Comparison of ENCODE assay signal across 18 cellular contexts in genomic region chr20:45828589-45828988, GRCh38. TPM values are rescaled to one million over a fixed set of nuclear protein-coding genes. Genes with fewer than 3 reads are reported as not detected.
DNase-seq lines count a peak whose midpoint lies in the region; ATAC-seq and TF ChIP-seq lines count a peak whose summit lies in the region.
"Had no signal": no experiment of that assay in that cellular context is flagged by ENCODE, and none has a peak within 500 bp of the region (broad histone marks: within the 10 kb centered on the region; RNA-seq: fewer than 3 reads in every experiment).

No MANE protein-coding gene starts in this region.

- H3K27ac ChIP-seq in left ventricle myocardium inferior (replicated peaks) (peak overlapping the region; percentile 33), parathyroid adenoma (peak overlapping the region; percentile 67), uterus (peak overlapping the region; percentile 83 to 86)

- intact Hi-C loops in left ventricle myocardium inferior (cut with micrococcal nuclease), result no loop called here
- intact Hi-C loops in left ventricle myocardium superior (cut with micrococcal nuclease), result no loop called here
- intact Hi-C loops in uterus (cut with DNase I; ENCODE audit: low total_unique reads), result no loop called here

- in situ Hi-C loops in GM13977 (cut with MboI; ENCODE audit: low pct_unique_long_range_greater_than_20kb, low sequenced_read_pairs, unreplicated experiment), result no loop called here

- H3K4me3 ChIP-seq in left ventricle myocardium inferior (no peak overlapping the region), parathyroid adenoma (ENCODE audit: low read depth, low read length) (no peak overlapping the region), uterus (no peak overlapping the region)

- H3K9ac ChIP-seq in parathyroid adenoma, result no peak overlapping the region

- H3K36me3 ChIP-seq in left ventricle myocardium inferior, result no peaks in the 10 kb centered on the region
- no peaks in the 10 kb centered on the region for H3K36me3 ChIP-seq in parathyroid adenoma (ENCODE audit: control insufficient read depth, insufficient read depth, low read length)
- no peaks in the 10 kb centered on the region for H3K36me3 ChIP-seq in uterus

- TF ChIP-seq CTCF in left ventricle myocardium inferior (IDR thresholded peaks at IDR 0.05; ENCODE audit: borderline replicate concordance) (no peak), parathyroid adenoma (IDR thresholded peaks at IDR 0.05) (no peak), uterus (IDR thresholded peaks at IDR 0.05) (no peak), GM13977 (IDR thresholded peaks at IDR 0.05; ENCODE audit: extremely low read depth, insufficient read depth, missing control alignments) (no peak)

- no peak for TF ChIP-seq POLR2A in uterus (IDR thresholded peaks at IDR 0.05)

- DNase-seq in left ventricle myocardium inferior (no peak), left ventricle myocardium superior (no peak), fibroblast of gingiva (ENCODE audit: low read depth) (peak; percentile 59), uterus (peak in 1 of 2 donors; percentile 58), GDM1 (lab: John Stamatoyannopoulos, UW) (no peak), GM13977 (ENCODE audit: low spot score) (no peak)
- DNase-seq: activated CD4-positive, alpha-beta T cell treated with anti-CD3 and anti-CD28 coated beads, Interleukin-2, amount 50 U/mL, for 4 hours; activated naive CD8-positive, alpha-beta T cell treated with anti-CD3 and anti-CD28 coated beads for 36 hours; caudate nucleus; CD4-positive, CD25-positive, alpha-beta regulatory T cell; DND-41; effector CD4-positive, alpha-beta T cell; kidney glomerular epithelial cell; NCI-H1417 had no signal

- no peak for ATAC-seq in left ventricle myocardium superior
- ATAC-seq in HG03354 (IDR thresholded peaks at IDR 0.05; ENCODE audit: poor library complexity, severe bottlenecking, unreplicated experiment), result no peak
- ATAC-seq: stimulated activated effector memory CD8-positive, alpha-beta T cell treated with anti-CD3 and anti-CD28 coated beads, Interleukin-12 subunit alpha, Interleukin-12 subunit beta, amount 100 ng/mL, for 72 hours had no signal

- H2AFZ ChIP-seq in parathyroid adenoma, result peak overlapping the region; percentile 63

- peaks cover 37% of the 10 kb centered on the region for H3K4me1 ChIP-seq in left ventricle myocardium inferior
- H3K4me1 ChIP-seq in parathyroid adenoma, result peaks cover 18% of the 10 kb centered on the region
- H3K4me1 ChIP-seq in uterus, result peaks cover 8 to 13% of the 10 kb centered on the region in 2 donors

- peaks cover 12% of the 10 kb centered on the region for H3K27me3 ChIP-seq in left ventricle myocardium inferior (ENCODE audit: low read depth)
- no peaks in the 10 kb centered on the region for H3K27me3 ChIP-seq in parathyroid adenoma (ENCODE audit: control insufficient read depth, insufficient read depth, low read length)
- no peaks in the 10 kb centered on the region for H3K27me3 ChIP-seq in uterus

- H3K4me2 ChIP-seq in parathyroid adenoma (ENCODE audit: low read length), result no peak overlapping the region

- no peaks in the 10 kb centered on the region for H3K79me2 ChIP-seq in parathyroid adenoma

- H3K9me3 ChIP-seq in left ventricle myocardium inferior (replicated peaks), result no peaks in the 10 kb centered on the region
- no peaks in the 10 kb centered on the region for H3K9me3 ChIP-seq in parathyroid adenoma (ENCODE audit: control insufficient read depth, low read length)
- H3K9me3 ChIP-seq in uterus, result no peaks in the 10 kb centered on the region

RNA-seq across cellular contexts. Expression of gene TNNC2, which starts 1.5 kb away (rescaled TPM):
- total RNA-seq in left ventricle myocardium inferior (0.33 TPM), left ventricle myocardium superior (not detected), uterus (1 to 10 TPM in 1 of 4 donors, under 1 TPM in 1, not detected in 2; 0.59 to 1.3 TPM)
- total RNA-seq: A673; activated naive CD8-positive, alpha-beta T cell treated with anti-CD3 and anti-CD28 coated beads for 36 hours had no signal

RNA-seq across cellular contexts. Expression of gene SNX21, which starts 5.0 kb away (rescaled TPM):
- 24.7 TPM for total RNA-seq in left ventricle myocardium inferior
- 21.3 TPM for total RNA-seq in left ventricle myocardium superior
- 100 to 1,000 TPM in 1 of 4 donors, 10 to 100 TPM in 3; 56.5 to 145 (median 63.2) TPM for total RNA-seq in uterus

RNA-seq across cellular contexts. Expression of gene UBE2C, which starts 16.1 kb away (rescaled TPM):
- total RNA-seq in left ventricle myocardium inferior, result 0.91 TPM
- total RNA-seq in left ventricle myocardium superior, result 1.0 TPM
- total RNA-seq in uterus, result 10 to 100 TPM in 1 of 4 donors, not detected in 3; 12.4 TPM

RNA-seq across cellular contexts. Expression of gene ACOT8, which starts 28.6 kb away (rescaled TPM):
- 32.1 TPM for total RNA-seq in left ventricle myocardium inferior
- 31.9 TPM for total RNA-seq in left ventricle myocardium superior
- total RNA-seq in uterus, result 10 to 100 TPM; 17.2 to 31.5 (median 23.5) TPM

RNA-seq across cellular contexts. Expression of gene ZSWIM3, which starts 28.8 kb away (rescaled TPM):
- total RNA-seq in left ventricle myocardium inferior, result 2.0 TPM
- 1.9 TPM for total RNA-seq in left ventricle myocardium superior
- total RNA-seq in uterus, result 1 to 10 TPM; 3.1 to 9.2 (median 4.3) TPM

Comparison
In these comparisons a context has a peak if more than half of its experiments do, and no peak if none do; other contexts are left out.
1. H3K27ac ChIP-seq: peak in every context shown above with its lines; median percentile 84 in uterus; 67 in parathyroid adenoma; 33 in left ventricle myocardium inferior.